10 cellular contexts compared by ENCODE assay signal in genomic region chr12:20220339-20220738, GRCh38.
DNase-seq lines count a peak whose midpoint lies in the region; ATAC-seq and TF ChIP-seq lines count a peak whose summit lies in the region.
"Had no signal": no experiment of that assay in that cellular context is flagged by ENCODE, and none has a peak within 500 bp of the region (broad histone marks: within the 10 kb centered on the region; RNA-seq: fewer than 3 reads in every experiment).

No MANE protein-coding gene starts in this region.

- H3K4me1 Mint-ChIP-seq in HFFc6 (ENCODE audit: low read depth): no peaks in the 10 kb centered on the region

- no peaks in the 10 kb centered on the region for H3K36me3 Mint-ChIP-seq in HFFc6 (ENCODE audit: low read depth)

- H3K4me1 ChIP-seq in Loucy (ENCODE audit: insufficient read depth, low read length, poor library complexity, severe bottlenecking) (no peaks in the 10 kb centered on the region), tibial artery (no peaks in the 10 kb centered on the region)
- H3K4me1 ChIP-seq: foreskin keratinocyte had no signal

- H3K27me3 ChIP-seq in Loucy (ENCODE audit: insufficient read depth, low read length, poor library complexity, severe bottlenecking) (no peaks in the 10 kb centered on the region), brain microvascular endothelial cell (replicated peaks) (no peaks in the 10 kb centered on the region), tibial artery (no peaks in the 10 kb centered on the region)
- H3K27me3 ChIP-seq: foreskin keratinocyte had no signal

- ATAC-seq in HG02763 (IDR thresholded peaks at IDR 0.05; ENCODE audit: unreplicated experiment): no peak
- ATAC-seq: foreskin keratinocyte had no signal

- no peak overlapping the region for H3K27ac ChIP-seq in brain microvascular endothelial cell
- H3K27ac ChIP-seq in tibial artery: no peak overlapping the region
- H3K27ac ChIP-seq: foreskin keratinocyte had no signal

- H3K27ac Mint-ChIP-seq in HFFc6: no peak overlapping the region

- TF ChIP-seq CTCF in Loucy (conservative IDR thresholded peaks at IDR 0.05; ENCODE audit: low read length) (peak; percentile 61), brain microvascular endothelial cell (IDR thresholded peaks at IDR 0.05; ENCODE audit: low read depth, low read length, missing control alignments) (peak; percentile 54), HFFc6 (IDR thresholded peaks at IDR 0.05) (no peak), tibial artery (IDR thresholded peaks at IDR 0.05) (no peak)

- DNase-seq in EH (ENCODE audit: low read depth): peak; percentile 69
- DNase-seq in brain microvascular endothelial cell: peak; percentile 38
- DNase-seq in medulla oblongata (ENCODE audit: extremely low spot score): peak; percentile 10
- DNase-seq in HFFc6: no peak
- DNase-seq in T-helper 1 cell: no peak
- DNase-seq in tibial artery: no peak
- DNase-seq: foreskin keratinocyte, T1000 had no signal

- H4K20me1 ChIP-seq in Loucy (ENCODE audit: insufficient read depth, low read length, poor library complexity, severe bottlenecking): no peaks in the 10 kb centered on the region

- H3K4me3 ChIP-seq in Loucy (ENCODE audit: low read length, poor library complexity, severe bottlenecking) (no peak overlapping the region), brain microvascular endothelial cell (ENCODE audit: low read depth, low read length) (no peak overlapping the region), tibial artery (no peak overlapping the region)

- peaks cover 50% of the 10 kb centered on the region for H3K9me3 Mint-ChIP-seq in HFFc6

- no peak overlapping the region for H3K4me2 ChIP-seq in Loucy (ENCODE audit: low read depth, low read length, poor library complexity, severe bottlenecking)

- in situ Hi-C loops in brain microvascular endothelial cell (cut with HindIII; ENCODE audit: low pct_ligation_motif_present, low sequenced_read_pairs): no loop called here

- H3F3A ChIP-seq in Loucy (ENCODE audit: low read depth): no peaks in the 10 kb centered on the region

- H3K9ac ChIP-seq in Loucy (ENCODE audit: low read depth, low read length, poor library complexity, severe bottlenecking): no peak overlapping the region

- H3K9me3 ChIP-seq in Loucy (ENCODE audit: insufficient read depth, low read depth, low read length) (no peaks in the 10 kb centered on the region), tibial artery (peaks cover 0 to 4% (median 0%) of the 10 kb centered on the region in 3 donors)

- intact Hi-C loops in tibial artery (cut with DNase I; ENCODE audit: low total_unique reads): no loop called here

- H3K36me3 ChIP-seq in Loucy (ENCODE audit: insufficient read depth, low read length) (no peaks in the 10 kb centered on the region), brain microvascular endothelial cell (replicated peaks) (no peaks in the 10 kb centered on the region), tibial artery (no peaks in the 10 kb centered on the region)

- no peak overlapping the region for H3K4me3 Mint-ChIP-seq in HFFc6

- H3K79me2 ChIP-seq in Loucy (ENCODE audit: insufficient read depth, low read length): no peaks in the 10 kb centered on the region

- no peaks in the 10 kb centered on the region for H3K9me2 ChIP-seq in Loucy (replicated peaks; ENCODE audit: low read depth, low read length)

- no peak overlapping the region for H2AFZ ChIP-seq in Loucy (ENCODE audit: low read length)

- H3K27me3 Mint-ChIP-seq in HFFc6 (ENCODE audit: insufficient read depth): no peaks in the 10 kb centered on the region

Comparison
In these comparisons a context has a peak if more than half of its experiments do, and no peak if none do; other contexts are left out.
1. DNase-seq: peak in EH (single experiment), brain microvascular endothelial cell (single experiment) and medulla oblongata (single experiment); none in HFFc6 (single experiment), T-helper 1 cell (0 of 5) and tibial artery (0 of 2).
2. CTCF ChIP-seq: peak in Loucy (single experiment) and brain microvascular endothelial cell (single experiment); none in HFFc6 (single experiment) and tibial artery (0 of 2).